ENCODE assay signal across 12 cellular contexts in genomic region chr1:46537651-46538050, GRCh38. TPM values are rescaled to one million over a fixed set of nuclear protein-coding genes. Genes with fewer than 3 reads are reported as not detected.
"Had no signal": no experiment of that assay in that cellular context is flagged by ENCODE, and none has a peak within 500 bp of the region (broad histone marks: within the 10 kb centered on the region; RNA-seq: fewer than 3 reads in every experiment).

No MANE protein-coding gene starts in this region.

- H3K36me3 ChIP-seq: HAP-1 had no signal

- H3K27ac Mint-ChIP-seq: GM23338, H9, HFFc6 had no signal

- ATAC-seq: GM23338, HCT116 had no signal

- H3K4me1 ChIP-seq: HAP-1 had no signal

- H3K27ac ChIP-seq: GM23248 had no signal

- H3K4me3 ChIP-seq: GM23248, GM23338, HAP-1 had no signal

- H3K4me2 ChIP-seq: GM23338 had no signal

- H3K9me3 Mint-ChIP-seq: GM23338, HFFc6 had no signal

- DNase-seq: GM23248, GOT3, H7, H9, HCEC 1CT, HFFc6 had no signal

- FAIRE-seq: H1, H54 had no signal

- H3K9ac ChIP-seq: GM23248 had no signal

- H2AFZ ChIP-seq: GM23248, GM23338 had no signal

- H3K4me3 Mint-ChIP-seq: GM23338, H9, HFFc6 had no signal

- H3K9me3 ChIP-seq: HAP-1 had no signal

RNA-seq across cellular contexts. Expression of gene KNCN, which starts 13.8 kb away (rescaled TPM):
- total RNA-seq: GM23248, GM23338, H1, H4, H7, H9, HFFc6 had no signal
- polyA plus RNA-seq: GM23248, GM23338, H1 had no signal

RNA-seq across cellular contexts. Expression of gene DMBX1, which starts 48.0 kb away (rescaled TPM):
- total RNA-seq: GM23248, GM23338, HFFc6 had no signal
- polyA plus RNA-seq: GM23248 had no signal
